8 cellular contexts compared by ENCODE assay signal in the genomic region with DNA sequence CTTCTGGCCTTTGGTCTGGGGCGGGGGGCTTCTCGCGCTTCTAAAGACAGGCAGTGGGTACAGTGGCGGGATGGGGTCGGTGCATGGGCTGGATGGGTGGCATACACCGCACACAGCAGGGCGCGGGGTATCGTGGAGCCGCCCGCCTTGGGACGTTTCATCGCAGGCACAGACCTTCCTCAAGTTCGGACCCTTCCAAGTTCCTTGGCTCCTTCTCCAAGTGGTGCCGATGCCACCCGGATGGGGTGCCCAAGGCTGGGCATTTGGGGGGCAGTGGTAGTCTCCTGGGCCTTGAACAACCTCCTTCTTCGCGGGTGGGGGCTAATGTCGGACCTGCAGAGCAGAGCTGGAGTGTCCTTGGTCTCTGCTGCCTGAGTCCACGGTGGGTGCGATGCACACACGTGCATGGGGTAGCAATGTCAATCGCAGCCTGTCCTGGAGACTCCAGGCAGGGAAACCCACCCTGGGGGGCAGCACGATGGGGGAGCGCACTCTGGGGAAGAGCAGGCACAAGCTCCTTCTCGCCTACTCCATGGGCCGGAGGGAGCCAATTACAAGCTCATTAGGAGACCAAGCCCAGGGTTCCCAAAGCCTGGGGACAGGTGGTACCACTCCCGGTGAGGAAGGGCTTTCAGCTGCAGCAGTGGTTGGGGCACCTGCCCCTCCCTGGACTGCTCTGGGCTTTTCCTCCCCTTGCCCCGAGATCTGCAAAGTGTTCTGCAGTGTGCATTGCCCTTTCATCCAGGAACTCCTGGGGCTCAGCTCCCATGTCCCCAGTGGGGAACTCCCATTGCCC. TPM values are rescaled to one million over a fixed set of nuclear protein-coding genes. Genes with fewer than 3 reads are reported as not detected.
DNase-seq lines count a peak whose midpoint lies in the region; ATAC-seq and TF ChIP-seq lines count a peak whose summit lies in the region.

No MANE protein-coding gene starts in this region.

- H3K4me3 ChIP-seq in CD4-positive, alpha-beta memory T cell (ENCODE audit: low read length in 2 of 2), result no peak overlapping the region
- H3K4me3 ChIP-seq in ovary, result peak overlapping the region; percentile 48

- H3K27ac Mint-ChIP-seq in CD4-positive, alpha-beta memory T cell, result peak overlapping the region in 1 of 7 donors; percentile 46

- TF ChIP-seq CTCF in ovary (IDR thresholded peaks at IDR 0.05), result no peak

- peak in 1 of 5 donors; percentile 31 for DNase-seq in CD4-positive, alpha-beta memory T cell
- DNase-seq in NCI-H69 (lab: John Stamatoyannopoulos, UW) (peak; percentile 51), epithelial cell of prostate (ENCODE audit: low read depth, low spot score) (no peak), ovary (peak in 2 of 5 donors; percentile 54 to 61), AG08396 (ENCODE audit: low spot score) (no peak), NOMO-1 treated with dmso at 0.1 percent for 144 hours (lab: John Stamatoyannopoulos, UW; ENCODE audit: unreplicated experiment) (no peak)

- TF ChIP-seq EP300 in ovary (IDR thresholded peaks at IDR 0.05), result no peak

- 23 to 44% (median 37%) methylated on average over 16 to 29 of the region's 29 CpGs for WGBS in ovary, 3 donors

- H3K36me3 ChIP-seq in CD4-positive, alpha-beta memory T cell (ENCODE audit: insufficient read depth, low read length), result no peaks in the 10 kb centered on the region
- H3K36me3 ChIP-seq in ovary, result no peaks in the 10 kb centered on the region

- POLR2A ChIA-PET in CD4-positive, alpha-beta memory T cell (lab: Charles Lee; ENCODE audit: partially characterized antibody), result no interaction called here

- H3K36me3 Mint-ChIP-seq in CD4-positive, alpha-beta memory T cell, result peaks cover 0 to 2% of the 10 kb centered on the region in 2 donors

- H3K4me1 ChIP-seq in CD4-positive, alpha-beta memory T cell (ENCODE audit: insufficient read depth, low read length), result peaks cover 7% of the 10 kb centered on the region
- H3K4me1 ChIP-seq in ovary (ENCODE audit: insufficient read depth), result peaks cover 57% of the 10 kb centered on the region

- peaks cover 5% of the 10 kb centered on the region for H3K27me3 ChIP-seq in CD4-positive, alpha-beta memory T cell (ENCODE audit: insufficient read depth, low read length)
- H3K27me3 ChIP-seq in ovary, result no peaks in the 10 kb centered on the region

- intact Hi-C loops in CD4-positive, alpha-beta memory T cell (cut with micrococcal nuclease), result loop anchor here (5.0 kb wide), 1 partner anchor 51 kb away; no protein-coding TSS in a partner anchor
- intact Hi-C loops in ovary (cut with DNase I), result loop anchor here in 2 of 4 donors (2.0 to 10.0 kb wide), 2 partner anchors 52 to 668 kb away; partner anchors contain the start of gene CALB2 (in 1 of the 2)

- no peak for ATAC-seq in HG02938 (IDR thresholded peaks at IDR 0.05; ENCODE audit: unreplicated experiment)
- ATAC-seq in GM18861 (IDR thresholded peaks at IDR 0.05; ENCODE audit: unreplicated experiment), result no peak

- no peaks in the 10 kb centered on the region for H3K9me3 ChIP-seq in CD4-positive, alpha-beta memory T cell (ENCODE audit: control insufficient read depth in 1 of 2, low read length in 2 of 2)
- no peaks in the 10 kb centered on the region for H3K9me3 ChIP-seq in ovary

- peaks cover 0 to 8% (median 3%) of the 10 kb centered on the region in 4 donors for H3K4me1 Mint-ChIP-seq in CD4-positive, alpha-beta memory T cell

- peaks cover 13 to 16% of the 10 kb centered on the region in 2 donors for H3K27me3 Mint-ChIP-seq in CD4-positive, alpha-beta memory T cell

- H3K9me3 Mint-ChIP-seq in CD4-positive, alpha-beta memory T cell, result no peaks in the 10 kb centered on the region

- H3K4me3 Mint-ChIP-seq in CD4-positive, alpha-beta memory T cell, result peak overlapping the region; percentile 10 to 70 (median 62)

- CTCF ChIA-PET in CD4-positive, alpha-beta memory T cell (lab: Charles Lee; ENCODE audit: partially characterized antibody), result interaction anchor here (0.6 kb wide), 1 partner anchor 97 kb away, joined by 3 read pairs; no protein-coding TSS in a partner anchor

- H3K27ac ChIP-seq in CD4-positive, alpha-beta memory T cell (ENCODE audit: low read depth, low read length), result no peak overlapping the region
- H3K27ac ChIP-seq in epithelial cell of prostate, result peak overlapping the region; percentile 39
- peak overlapping the region; percentile 69 to 79 for H3K27ac ChIP-seq in ovary

- TF ChIP-seq POLR2A in ovary (IDR thresholded peaks at IDR 0.05), result peak; percentile 7

RNA-seq across cellular contexts. Expression of gene MTSS2, which starts 0.7 kb away (rescaled TPM):
- 1 to 10 TPM; 1.8 to 1.9 TPM for total RNA-seq in CD4-positive, alpha-beta memory T cell
- not detected for polyA plus RNA-seq in CD4-positive, alpha-beta memory T cell
- total RNA-seq in ovary, result 10 to 100 TPM; 19.6 to 93.5 (median 40.2) TPM
- 10 to 100 TPM in 1 of 2 donors, 1 to 10 TPM in 1; 8.4 to 52.5 TPM for polyA plus RNA-seq in ovary

RNA-seq across cellular contexts. Expression of gene IL34, which starts 40.2 kb away (rescaled TPM):
- not detected for total RNA-seq in CD4-positive, alpha-beta memory T cell
- not detected for polyA plus RNA-seq in CD4-positive, alpha-beta memory T cell
- total RNA-seq in ovary, result 1 to 10 TPM in 6 of 7 donors, under 1 TPM in 1; 0.91 to 4.0 (median 1.9) TPM
- polyA plus RNA-seq in ovary, result 1 to 10 TPM in 1 of 2 donors, under 1 TPM in 1; 0.88 to 1.8 TPM

Comparison
In these comparisons a context has a peak if more than half of its experiments do, and no peak if none do; other contexts are left out.
1. RNA of gene MTSS2, which starts 0.7 kb away (total RNA-seq): 19.6 to 93.5 TPM in ovary; 1.8 to 1.9 TPM in CD4-positive, alpha-beta memory T cell; every median in the first group is over 4 times any median in the second.